Comparison of ENCODE assay signal across 1 cellular context in the genomic region with DNA sequence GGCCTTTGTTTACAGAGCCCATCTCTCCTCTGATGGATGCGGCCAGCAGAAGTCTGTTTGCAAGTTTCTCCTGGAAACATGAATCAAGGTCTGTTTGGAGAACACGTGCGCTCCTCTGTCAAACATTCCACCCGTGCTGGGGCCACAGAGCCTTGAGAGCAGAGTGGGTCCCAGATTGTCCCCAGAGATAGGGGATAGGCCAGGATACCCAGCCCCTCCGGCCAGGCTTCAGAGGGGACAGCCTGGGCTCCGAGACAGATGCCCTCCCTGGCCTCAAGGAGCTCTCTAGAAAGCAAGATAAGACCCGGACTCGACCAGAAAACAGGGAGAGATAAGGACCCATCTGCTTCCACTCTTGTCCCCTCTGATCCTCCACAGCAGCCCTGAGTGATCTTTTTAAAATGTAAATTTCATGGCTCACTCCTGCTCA.
TF ChIP-seq lines count a peak whose summit lies in the region.

No MANE protein-coding gene starts in this region.

TF ChIP-seq in SK-N-SH treated with all-trans-retinoic acid at 6 μM for 48 hours, 23 proteins besides CTCF, POLR2A, EP300 and RAD21 (continued from another document):
- TF ChIP-seq TCF4 (CRISPR knock-in tag; IDR thresholded peaks at IDR 0.05; ENCODE audit: borderline replicate concordance) (peak; percentile 86), ARNTL (CRISPR knock-in tag; IDR thresholded peaks at IDR 0.05; ENCODE audit: borderline replicate concordance, low read depth) (no peak), ESRRG (CRISPR knock-in tag; IDR thresholded peaks at IDR 0.05) (no peak), BACH2 (CRISPR knock-in tag; IDR thresholded peaks at IDR 0.05; ENCODE audit: borderline replicate concordance) (no peak), ZFP30 (CRISPR knock-in tag; IDR thresholded peaks at IDR 0.05) (no peak), ZNF8 (CRISPR knock-in tag; IDR thresholded peaks at IDR 0.05) (0 out of 2 replicates have a peak, but pooled peaks have one; percentile 43)
